14 cellular contexts compared by ENCODE assay signal in the genomic region with DNA sequence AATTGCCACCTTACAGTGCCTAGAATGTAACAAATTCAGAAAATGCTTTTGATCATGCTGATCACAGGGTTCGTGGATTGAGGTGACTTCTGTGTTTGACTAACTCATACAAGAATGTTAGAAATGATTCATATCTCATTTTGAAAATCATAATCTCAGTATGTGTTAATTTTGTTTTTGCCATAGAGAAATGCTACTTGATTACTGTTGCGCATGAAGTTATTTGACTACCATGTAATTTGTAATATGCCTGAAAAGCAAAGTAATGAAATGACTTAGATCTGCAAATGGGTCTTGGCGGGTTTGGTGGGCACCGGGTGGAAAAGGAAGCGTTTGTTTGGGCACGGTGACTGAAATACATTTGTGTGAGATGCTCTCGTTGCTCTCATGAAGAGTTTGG.
DNase-seq lines count a peak whose midpoint lies in the region; ATAC-seq and TF ChIP-seq lines count a peak whose summit lies in the region.
"Had no signal": no experiment of that assay in that cellular context is flagged by ENCODE, and none has a peak within 500 bp of the region (broad histone marks: within the 10 kb centered on the region; RNA-seq: fewer than 3 reads in every experiment).

No MANE protein-coding gene starts in this region.

- H3K4me1 Mint-ChIP-seq in activated CD4-positive, alpha-beta memory T cell treated with anti-CD3 and anti-CD28 coated beads, Interleukin-2, amount 10 ng/mL, durations not matched to agents 7 days and 5 days = peaks cover 71% of the 10 kb centered on the region
- peaks cover 29% of the 10 kb centered on the region for H3K4me1 Mint-ChIP-seq in endothelial cell (ENCODE audit: unreplicated experiment)

- H3K27me3 Mint-ChIP-seq in activated CD4-positive, alpha-beta memory T cell treated with anti-CD3 and anti-CD28 coated beads, Interleukin-2, amount 10 ng/mL, durations not matched to agents 7 days and 5 days = no peaks in the 10 kb centered on the region
- peaks cover 2% of the 10 kb centered on the region for H3K27me3 Mint-ChIP-seq in endothelial cell (ENCODE audit: unreplicated experiment)

- no peaks in the 10 kb centered on the region for H3K9me3 Mint-ChIP-seq in activated CD4-positive, alpha-beta memory T cell treated with anti-CD3 and anti-CD28 coated beads, Interleukin-2, amount 10 ng/mL, durations not matched to agents 7 days and 5 days
- no peaks in the 10 kb centered on the region for H3K9me3 Mint-ChIP-seq in endothelial cell (ENCODE audit: unreplicated experiment)
- H3K9me3 Mint-ChIP-seq: HFFc6, nephron had no signal

- peak overlapping the region; percentile 58 for H3K4me3 Mint-ChIP-seq in activated CD4-positive, alpha-beta memory T cell treated with anti-CD3 and anti-CD28 coated beads, Interleukin-2, amount 10 ng/mL, durations not matched to agents 7 days and 5 days
- H3K4me3 Mint-ChIP-seq in endothelial cell (ENCODE audit: unreplicated experiment) = peak overlapping the region; percentile 6
- H3K4me3 Mint-ChIP-seq: HFFc6, nephron had no signal

- CTCF ChIA-PET in activated CD4-positive, alpha-beta memory T cell treated with anti-CD3 and anti-CD28 coated beads, Interleukin-2, amount 10 ng/mL, durations not matched to agents 7 days and 5 days (lab: Charles Lee) = interaction anchor here (0.9 to 3.7 kb wide), 8 partner anchors 16 to 455 kb away, joined by 3 to 12 read pairs (median 4); no protein-coding TSS in a partner anchor

- no peak for TF ChIP-seq CTCF in endothelial cell (IDR thresholded peaks at IDR 0.05; ENCODE audit: unreplicated experiment)
- no peak for TF ChIP-seq CTCF in omental fat pad (IDR thresholded peaks at IDR 0.05)

- peak; percentile 50 for DNase-seq in stimulated activated naive CD4-positive, alpha-beta T cell treated with Interleukin-2 at 50 U/mL for 16 hours (lab: John Stamatoyannopoulos, UW)
- DNase-seq in stimulated activated naive CD4-positive, alpha-beta T cell (lab: John Stamatoyannopoulos, UW) = no peak
- DNase-seq in activated CD4-positive, alpha-beta memory T cell treated with anti-CD3 and anti-CD28 coated beads, Interleukin-2, amount 10 ng/mL, durations not matched to agents 7 days and 5 days = peak; percentile 49
- DNase-seq in endothelial cell (ENCODE audit: low spot score) (no peak), omental fat pad (ENCODE audit: low spot score) (no peak), midbrain (lab: John Stamatoyannopoulos, UW) (no peak), kidney tubule cell (ENCODE audit: low spot score) (no peak)
- DNase-seq: HFFc6, IMR-90, islet precursor cell, mammary epithelial cell, MM.1S, NCI-H1930 had no signal

- peak overlapping the region; percentile 79 for H3K27ac Mint-ChIP-seq in activated CD4-positive, alpha-beta memory T cell treated with anti-CD3 and anti-CD28 coated beads, Interleukin-2, amount 10 ng/mL, durations not matched to agents 7 days and 5 days
- H3K27ac Mint-ChIP-seq in endothelial cell (ENCODE audit: unreplicated experiment) = no peak overlapping the region
- H3K27ac Mint-ChIP-seq: HFFc6, nephron had no signal

- ATAC-seq in omental fat pad (ENCODE audit: low FRiP score) = no peak

- H3K36me3 Mint-ChIP-seq in activated CD4-positive, alpha-beta memory T cell treated with anti-CD3 and anti-CD28 coated beads, Interleukin-2, amount 10 ng/mL, durations not matched to agents 7 days and 5 days (ENCODE audit: low read depth) = peaks cover 74% of the 10 kb centered on the region
- H3K36me3 Mint-ChIP-seq in endothelial cell (ENCODE audit: low read depth, unreplicated experiment) = peaks cover 53% of the 10 kb centered on the region

- POLR2A ChIA-PET in activated CD4-positive, alpha-beta memory T cell treated with anti-CD3 and anti-CD28 coated beads, Interleukin-2, amount 10 ng/mL, durations not matched to agents 7 days and 5 days (lab: Charles Lee) = interaction anchor here (0.8 to 3.2 kb wide), 21 partner anchors 16 to 179 kb away, joined by 3 to 33 read pairs (median 5); partner anchors contain the start of gene BHLHE40

Comparison
In these comparisons a context has a peak if more than half of its experiments do, and no peak if none do; other contexts are left out.
1. DNase-seq: peak in stimulated activated naive CD4-positive, alpha-beta T cell treated with Interleukin-2 at 50 U/mL for 16 hours (single experiment) and activated CD4-positive, alpha-beta memory T cell treated with anti-CD3 and anti-CD28 coated beads, Interleukin-2, amount 10 ng/mL, durations not matched to agents 7 days and 5 days (single experiment); none in stimulated activated naive CD4-positive, alpha-beta T cell (0 of 6), endothelial cell (single experiment), omental fat pad (single experiment), midbrain (single experiment) and kidney tubule cell (single experiment).